8 cellular contexts compared by ENCODE assay signal in the genomic region with DNA sequence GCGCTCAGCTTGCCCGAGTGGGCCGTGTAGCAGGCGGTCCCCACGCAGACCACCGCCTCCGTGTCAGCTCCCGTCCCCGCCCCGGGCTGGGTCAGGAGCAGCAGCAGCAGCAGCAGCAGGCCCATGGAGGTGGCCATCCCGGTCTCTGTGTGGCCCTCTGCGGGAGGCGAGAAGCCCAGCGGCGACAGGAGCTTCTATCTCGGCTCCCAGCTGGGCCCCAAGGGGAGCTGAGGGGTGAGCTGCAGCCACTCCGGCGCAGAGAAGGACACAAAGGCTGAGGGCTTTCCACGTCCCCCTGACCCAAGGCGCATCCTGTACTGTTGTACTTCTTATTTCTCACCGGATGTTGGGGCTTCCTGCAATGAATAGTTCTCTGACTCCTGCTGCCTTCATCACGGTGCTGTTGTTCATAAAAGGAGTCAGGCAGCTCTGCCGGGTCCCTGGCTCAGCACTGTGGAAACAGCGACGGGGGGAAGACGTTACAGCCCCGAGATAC. TPM values are rescaled to one million over a fixed set of nuclear protein-coding genes. Genes with fewer than 3 reads are reported as not detected.
DNase-seq lines count a peak whose midpoint lies in the region; ATAC-seq and TF ChIP-seq lines count a peak whose summit lies in the region.

A gene with protein sequence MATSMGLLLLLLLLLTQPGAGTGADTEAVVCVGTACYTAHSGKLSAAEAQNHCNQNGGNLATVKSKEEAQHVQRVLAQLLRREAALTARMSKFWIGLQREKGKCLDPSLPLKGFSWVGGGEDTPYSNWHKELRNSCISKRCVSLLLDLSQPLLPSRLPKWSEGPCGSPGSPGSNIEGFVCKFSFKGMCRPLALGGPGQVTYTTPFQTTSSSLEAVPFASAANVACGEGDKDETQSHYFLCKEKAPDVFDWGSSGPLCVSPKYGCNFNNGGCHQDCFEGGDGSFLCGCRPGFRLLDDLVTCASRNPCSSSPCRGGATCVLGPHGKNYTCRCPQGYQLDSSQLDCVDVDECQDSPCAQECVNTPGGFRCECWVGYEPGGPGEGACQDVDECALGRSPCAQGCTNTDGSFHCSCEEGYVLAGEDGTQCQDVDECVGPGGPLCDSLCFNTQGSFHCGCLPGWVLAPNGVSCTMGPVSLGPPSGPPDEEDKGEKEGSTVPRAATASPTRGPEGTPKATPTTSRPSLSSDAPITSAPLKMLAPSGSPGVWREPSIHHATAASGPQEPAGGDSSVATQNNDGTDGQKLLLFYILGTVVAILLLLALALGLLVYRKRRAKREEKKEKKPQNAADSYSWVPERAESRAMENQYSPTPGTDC (minus strand): TSS at position 269 of the 496 bp plus-strand sequence. CDS start 132 bp downstream, at position 137.

- H3K4me1 ChIP-seq in H9 (ENCODE audit: insufficient read depth, low read length) (no peaks in the 10 kb centered on the region), body of pancreas (peaks cover under 1% of the 10 kb centered on the region), mesendoderm (ENCODE audit: control insufficient read depth, low read depth, low read length) (no peaks in the 10 kb centered on the region), vagina (peaks cover 12% of the 10 kb centered on the region), Caco-2 (no peaks in the 10 kb centered on the region; the same call in 1 of the 2 replicates), BE2C (no peaks in the 10 kb centered on the region)

- H3K56ac ChIP-seq in H9 (ENCODE audit: insufficient read length, low read depth, low read length) (no peak within 1 kb of the TSS), mesendoderm (ENCODE audit: low read length) (peak within 1 kb of the TSS; percentile 34)

- no peak within 1 kb of the TSS for H2BK15ac ChIP-seq in H9 (ENCODE audit: low read depth, low read length)
- no peak within 1 kb of the TSS for H2BK15ac ChIP-seq in mesendoderm (replicated peaks; ENCODE audit: low read depth)

- TF ChIP-seq CTCF in CD14-positive monocyte (IDR thresholded peaks at IDR 0.05), result no peak
- TF ChIP-seq CTCF in H9 (conservative IDR thresholded peaks at IDR 0.05), result no peak
- no peak for TF ChIP-seq CTCF in body of pancreas (IDR thresholded peaks at IDR 0.05)
- no peak for TF ChIP-seq CTCF in vagina (IDR thresholded peaks at IDR 0.05)
- no peak for TF ChIP-seq CTCF in Caco-2 (IDR thresholded peaks at IDR 0.05; ENCODE audit: insufficient read depth in 1 of 2, low read depth in 1 of 2, low read length in 1 of 2, severe bottlenecking in 1 of 2, unreplicated experiment in 1 of 2)
- no peak for TF ChIP-seq CTCF in BE2C (IDR thresholded peaks at IDR 0.05; ENCODE audit: low read depth, low read length)

- DNase-seq in CD14-positive monocyte (ENCODE audit: low spot score) (peak; percentile 68), H9 (no peak), body of pancreas (peak in 2 of 4 donors; percentile 15 to 50), mesendoderm (no peak), vagina (ENCODE audit: extremely low spot score in 2 of 2) (no peak), Caco-2 (no peak), NCI-H226 (no peak), BE2C (no peak)

- H3K4ac ChIP-seq in H9 (ENCODE audit: low read depth, low read length) (no peak within 1 kb of the TSS), mesendoderm (ENCODE audit: low read depth, low read length) (no peak within 1 kb of the TSS)

- H3K4me1 Mint-ChIP-seq in CD14-positive monocyte, result peaks cover 64% of the 10 kb centered on the region
- H3K4me1 Mint-ChIP-seq in H9, result peaks cover 20 to 23% of the 10 kb centered on the region in 2 experiments
- H3K4me1 Mint-ChIP-seq in Caco-2 (ENCODE audit: low read depth, unreplicated experiment), result peaks cover 6% of the 10 kb centered on the region

- H3K4me3 ChIP-seq in body of pancreas, result no peak within 1 kb of the TSS
- H3K4me3 ChIP-seq in mesendoderm (ENCODE audit: low read length), result no peak within 1 kb of the TSS
- H3K4me3 ChIP-seq in vagina, result peak within 1 kb of the TSS; percentile 22 to 38
- no peak within 1 kb of the TSS for H3K4me3 ChIP-seq in Caco-2 (ENCODE audit: low read depth, low read length)
- no peak within 1 kb of the TSS for H3K4me3 ChIP-seq in BE2C (ENCODE audit: low read depth, low read length)

- H2AFZ ChIP-seq in H9 (ENCODE audit: low read length), result no peak within 1 kb of the TSS

- H4K20me1 ChIP-seq in H9 (ENCODE audit: control insufficient read depth, insufficient read depth, insufficient read length), result no peaks in the 10 kb centered on the region

- intact Hi-C loops in CD14-positive monocyte (cut with micrococcal nuclease), result loop anchor here (5.0 to 10.0 kb wide), 5 partner anchors 34 to 149 kb away; no protein-coding TSS in a partner anchor
- intact Hi-C loops in body of pancreas (cut with DNase I), result no loop called here
- intact Hi-C loops in vagina (cut with DNase I), result loop anchor here (10.0 kb wide), 1 partner anchor 59 kb away; no protein-coding TSS in a partner anchor
- intact Hi-C loops in Caco-2 (cut with micrococcal nuclease; ENCODE audit: unreplicated experiment), result no loop called here

- no peak within 1 kb of the TSS for H4K91ac ChIP-seq in H9 (ENCODE audit: insufficient read length, low read depth, low read length)

- H4K5ac ChIP-seq in H9 (ENCODE audit: insufficient read length, low read depth, low read length), result no peak within 1 kb of the TSS
- H4K5ac ChIP-seq in mesendoderm (ENCODE audit: low read length), result no peak within 1 kb of the TSS

- TF ChIP-seq POLR2A in body of pancreas (IDR thresholded peaks at IDR 0.05), result peak in 2 of 3 donors; percentile 60 to 62
- TF ChIP-seq POLR2A in vagina (IDR thresholded peaks at IDR 0.05), result no peak

- no peaks in the 10 kb centered on the region for H3K79me1 ChIP-seq in H9 (ENCODE audit: insufficient read depth, low read depth, low read length, poor library complexity, severe bottlenecking)
- H3K79me1 ChIP-seq in mesendoderm (ENCODE audit: low read length), result no peaks in the 10 kb centered on the region

- H3K9ac ChIP-seq in H9 (ENCODE audit: extremely low read depth, insufficient read length, low read length) (no peak within 1 kb of the TSS), mesendoderm (ENCODE audit: low read length) (no peak within 1 kb of the TSS)

- H3K18ac ChIP-seq in H9 (ENCODE audit: insufficient read length, low read depth, low read length) (peak within 1 kb of the TSS; percentile 59), mesendoderm (ENCODE audit: low read length) (no peak within 1 kb of the TSS)

- no peak within 1 kb of the TSS for H3K14ac ChIP-seq in H9 (ENCODE audit: insufficient read depth, low read length)

- H3K27ac Mint-ChIP-seq in CD14-positive monocyte, result peak within 1 kb of the TSS; percentile 97 to 100 (median 98)
- H3K27ac Mint-ChIP-seq in H9, result no peak within 1 kb of the TSS; a peak in 1 of 7 replicates
- no peak within 1 kb of the TSS for H3K27ac Mint-ChIP-seq in Caco-2 (ENCODE audit: unreplicated experiment)

- no peak for ATAC-seq in body of pancreas

- H3K27ac ChIP-seq in H9 (ENCODE audit: insufficient read length, low read depth, low read length) (no peak within 1 kb of the TSS), body of pancreas (peak within 1 kb of the TSS; percentile 19 to 69 (median 54)), mesendoderm (ENCODE audit: low read depth, low read length) (no peak within 1 kb of the TSS), vagina (peak within 1 kb of the TSS; percentile 70)

- H3K27me3 Mint-ChIP-seq in CD14-positive monocyte (ENCODE audit: low read depth in 3 of 3) (peaks cover 0 to 7% (median 0%) of the 10 kb centered on the region in 3 donors), H9 (ENCODE audit: low read depth) (peaks cover 1% of the 10 kb centered on the region; the same call in 1 of the 2 replicates), Caco-2 (ENCODE audit: insufficient read depth, unreplicated experiment) (no peaks in the 10 kb centered on the region)

- no peak within 1 kb of the TSS for H2AK5ac ChIP-seq in H9 (ENCODE audit: insufficient read length, low read length)
- H2AK5ac ChIP-seq in mesendoderm (ENCODE audit: low read length), result no peak within 1 kb of the TSS

- no CpG with 5 or more reads among the region's 27 CpGs for WGBS in H9 (ENCODE audit: extremely low coverage, insufficient read length, low lambda C conversion rate)
- 31 to 53% methylated on average over 16 to 22 of the region's 27 CpGs for WGBS in body of pancreas, 2 donors
- no CpG with 5 or more reads among the region's 27 CpGs for WGBS in mesendoderm (ENCODE audit: extremely low coverage, insufficient coverage, low lambda C conversion rate)

- H2BK12ac ChIP-seq in H9 (ENCODE audit: insufficient read length, low read depth, low read length), result no peak within 1 kb of the TSS

- BruUV-seq in Caco-2 (replicated peaks; lab: Mats Ljungman, UMichigan), result no TSS peak

- H3K79me2 ChIP-seq in H9 (ENCODE audit: insufficient read depth, low read length) (no peaks in the 10 kb centered on the region), mesendoderm (ENCODE audit: control insufficient read depth, insufficient read depth, low read length) (no peaks in the 10 kb centered on the region)

- no peak within 1 kb of the TSS for H3T11ph ChIP-seq in H9 (ENCODE audit: low read length)

- H3K27me3 ChIP-seq in H9 (ENCODE audit: insufficient read depth, low read length) (no peaks in the 10 kb centered on the region), body of pancreas (no peaks in the 10 kb centered on the region), mesendoderm (ENCODE audit: insufficient read depth, low read length, poor library complexity) (no peaks in the 10 kb centered on the region), vagina (no peaks in the 10 kb centered on the region), Caco-2 (replicated peaks; ENCODE audit: control insufficient read depth, insufficient read depth, low read length) (no peaks in the 10 kb centered on the region), BE2C (no peaks in the 10 kb centered on the region)

- no peaks in the 10 kb centered on the region for H3K9me3 ChIP-seq in H9 (ENCODE audit: control insufficient read depth, low read depth, low read length)
- H3K9me3 ChIP-seq in body of pancreas, result no peaks in the 10 kb centered on the region
- no peaks in the 10 kb centered on the region for H3K9me3 ChIP-seq in vagina
- no peaks in the 10 kb centered on the region for H3K9me3 ChIP-seq in Caco-2
- H3K9me3 ChIP-seq in BE2C, result no peaks in the 10 kb centered on the region

- no peak within 1 kb of the TSS for H2BK20ac ChIP-seq in H9 (ENCODE audit: low read depth, low read length, poor library complexity, severe bottlenecking)

- POLR2A ChIA-PET in Caco-2 (lab: Charles Lee), result no interaction called here

- H2BK120ac ChIP-seq in H9 (ENCODE audit: low read depth, low read length, poor library complexity, severe bottlenecking), result no peak within 1 kb of the TSS
- no peak within 1 kb of the TSS for H2BK120ac ChIP-seq in mesendoderm (ENCODE audit: low read depth, low read length)

- H3K23me2 ChIP-seq in H9 (ENCODE audit: insufficient read length, low read depth, low read length, poor library complexity, severe bottlenecking), result no peaks in the 10 kb centered on the region

- H3K4me3 Mint-ChIP-seq in CD14-positive monocyte (peak within 1 kb of the TSS; percentile 94 to 97), H9 (no peak within 1 kb of the TSS), Caco-2 (ENCODE audit: unreplicated experiment) (no peak within 1 kb of the TSS)

- H3K36me3 ChIP-seq in body of pancreas (replicated peaks in 1 of 2; ENCODE audit: insufficient read depth in 1 of 2, low read depth in 2 of 2) (no peaks in the 10 kb centered on the region), mesendoderm (ENCODE audit: control insufficient read depth, insufficient read depth, low read length) (no peaks in the 10 kb centered on the region), vagina (no peaks in the 10 kb centered on the region), Caco-2 (ENCODE audit: control insufficient read depth, insufficient read depth, low read length) (no peaks in the 10 kb centered on the region), BE2C (no peaks in the 10 kb centered on the region)

- H2BK5ac ChIP-seq in H9 (ENCODE audit: insufficient read length, low read length) (no peak within 1 kb of the TSS), mesendoderm (ENCODE audit: low read length) (no peak within 1 kb of the TSS)

- H3K36me3 Mint-ChIP-seq in CD14-positive monocyte, result peaks cover 37% of the 10 kb centered on the region in 2 donors
- H3K36me3 Mint-ChIP-seq in H9 (ENCODE audit: insufficient read depth in 1 of 3, low read depth in 3 of 3), result no peaks in the 10 kb centered on the region
- H3K36me3 Mint-ChIP-seq in Caco-2 (ENCODE audit: insufficient read depth, unreplicated experiment), result no peaks in the 10 kb centered on the region

- CTCF ChIA-PET in Caco-2 (lab: Charles Lee), result interaction anchor here (1.3 kb wide), 1 partner anchor 115 kb away, joined by 3 read pairs; no protein-coding TSS in a partner anchor

- H3K4me2 ChIP-seq in H9 (ENCODE audit: insufficient read depth, insufficient read length, low read length) (no peak within 1 kb of the TSS), mesendoderm (ENCODE audit: low read length) (no peak within 1 kb of the TSS)

- no peaks in the 10 kb centered on the region for H3K9me3 Mint-ChIP-seq in CD14-positive monocyte
- H3K9me3 Mint-ChIP-seq in H9, result no peaks in the 10 kb centered on the region
- no peaks in the 10 kb centered on the region for H3K9me3 Mint-ChIP-seq in Caco-2 (ENCODE audit: unreplicated experiment)

- H3K23ac ChIP-seq in H9 (ENCODE audit: insufficient read length, low read depth, low read length) (no peak within 1 kb of the TSS), mesendoderm (ENCODE audit: low read length) (no peak within 1 kb of the TSS)

- H4K8ac ChIP-seq in H9 (replicated peaks; ENCODE audit: insufficient read length, low read depth, low read length) (no peak within 1 kb of the TSS), mesendoderm (ENCODE audit: low read depth, low read length) (no peak within 1 kb of the TSS)

RNA-seq across cellular contexts. Expression of the gene that starts here (rescaled TPM):
- 10 to 100 TPM; 26.0 to 48.9 TPM for polyA plus RNA-seq in CD14-positive monocyte
- total RNA-seq in H9 (2021) (not detected in 2 replicates), body of pancreas (10 to 100 TPM; 14.2 to 19.2 TPM), vagina (45.4 TPM), Caco-2 (2022) (not detected in 2 replicates)
- under 0.01 TPM for polyA plus RNA-seq in mesendoderm (2013, experiment 1 of 2)
- polyA plus RNA-seq in mesendoderm (2013, experiment 2 of 2), result 0.01 TPM
- polyA plus RNA-seq in BE2C (2012; ENCODE audit: insufficient read depth, insufficient read length, low read depth), result 0.17 TPM

Comparison
In these comparisons a context has a peak if more than half of its experiments do, and no peak if none do; other contexts are left out.
1. RNA of the gene that starts here (total RNA-seq): 45.4 TPM in vagina (single experiment) and 14.2 to 19.2 TPM in body of pancreas; not detected in H9 and not detected in Caco-2; every median in the first group is over 10 times any median in the second.
2. H3K27ac Mint-ChIP-seq: peak in CD14-positive monocyte (7 of 7); none in H9 (0 of 3) and Caco-2 (single experiment).
3. H3K4me3 Mint-ChIP-seq: peak in CD14-positive monocyte (2 of 2); none in H9 (0 of 2) and Caco-2 (single experiment).
4. H3K27ac ChIP-seq: peak in body of pancreas (4 of 4) and vagina (single experiment); none in H9 (single experiment) and mesendoderm (single experiment).
5. H3K4me3 ChIP-seq: peak in vagina (2 of 2); none in body of pancreas (0 of 2), mesendoderm (single experiment), Caco-2 (single experiment) and BE2C (single experiment).
6. POLR2A ChIP-seq: peak in body of pancreas (2 of 3); none in vagina (0 of 2).
7. intact Hi-C loops: an anchor here in CD14-positive monocyte (5.0 to 10.0 kb wide) and vagina (10.0 kb wide); none called in body of pancreas and Caco-2.